In the genomic region with DNA sequence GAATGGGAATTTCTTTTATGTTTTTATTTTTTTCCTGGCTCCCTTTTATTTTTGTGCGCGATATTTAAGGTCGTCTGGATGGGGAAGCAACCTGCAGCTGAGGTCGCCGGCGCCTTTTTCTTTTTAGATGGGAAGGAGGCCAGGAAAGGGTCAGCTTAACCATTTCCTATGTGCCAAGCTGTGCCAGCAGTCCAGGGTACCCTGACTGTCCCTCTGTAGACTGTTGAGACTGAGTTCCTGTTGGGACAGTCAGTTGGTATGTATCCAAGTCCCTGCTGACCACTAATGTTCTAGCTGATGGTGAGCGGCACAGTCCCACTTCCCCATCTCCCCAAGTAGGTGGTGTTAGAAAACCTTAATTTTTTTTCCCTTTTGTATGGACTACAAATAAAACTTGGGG, we compare ENCODE assay signal across 21 cellular contexts. TPM values are rescaled to one million over a fixed set of nuclear protein-coding genes. Genes with fewer than 3 reads are reported as not detected.
"Had no signal": no experiment of that assay in that cellular context is flagged by ENCODE, and none has a peak within 500 bp of the region (broad histone marks: within the 10 kb centered on the region; RNA-seq: fewer than 3 reads in every experiment).

No MANE protein-coding gene starts in this region.

- H3K9me3 ChIP-seq: adrenal gland, right lobe of liver, SK-N-SH, thyroid gland had no signal

- ATAC-seq: activated CD8-positive, alpha-beta T cell treated with anti-CD3 and anti-CD28 coated beads for 36 hours; activated naive CD4-positive, alpha-beta T cell treated with anti-CD3 and anti-CD28 coated beads, Interleukin-2, amount 50 U/mL, for 72 hours; left lobe of liver; naive thymus-derived CD4-positive, alpha-beta T cell had no signal

- H3K27ac ChIP-seq: adrenal gland, neural progenitor cell, right lobe of liver, thyroid gland had no signal

- H3K4me3 Mint-ChIP-seq: activated CD8-positive, alpha-beta T cell treated with anti-CD3 and anti-CD28 coated beads for 36 hours; memory B cell; neural progenitor cell had no signal

- H3K27me3 Mint-ChIP-seq: activated CD8-positive, alpha-beta T cell treated with anti-CD3 and anti-CD28 coated beads for 36 hours; memory B cell; naive thymus-derived CD4-positive, alpha-beta T cell had no signal

- H3K4me1 ChIP-seq: neural progenitor cell had no signal

- H3K27ac Mint-ChIP-seq: neural progenitor cell had no signal

- H3K4me3 ChIP-seq: adrenal gland, neural progenitor cell, right lobe of liver, thyroid gland had no signal

- H2AFZ ChIP-seq: neural progenitor cell had no signal

- H3K27me3 ChIP-seq: adrenal gland, neural progenitor cell, right lobe of liver, thyroid gland had no signal

- FAIRE-seq: kidney, urothelium cell line had no signal

- DNase-seq: activated CD4-positive, alpha-beta T cell treated with anti-CD3 and anti-CD28 coated beads for 48 hours; activated CD4-positive, CD25-positive, alpha-beta regulatory T cell; activated CD8-positive, alpha-beta T cell treated with anti-CD3 and anti-CD28 coated beads for 36 hours; activated effector memory CD4-positive, alpha-beta T cell treated with anti-CD3 and anti-CD28 coated beads, Interleukin-2, amount 50 U/mL, for 16 hours; activated T-cell treated with anti-CD3 and anti-CD28 coated beads, Interleukin-2, amount 50 U/mL, for 48 hours; foreskin melanocyte; kidney; naive thymus-derived CD4-positive, alpha-beta T cell; right lobe of liver; SK-N-SH; stimulated activated CD4-positive, alpha-beta T cell treated with anti-CD3 and anti-CD28 coated beads, Interleukin-4, amount 100 ng/mL, for 24 hours; stimulated activated naive CD4-positive, alpha-beta T cell; T-helper 1 cell; T1000; thyroid gland had no signal

- H3K9me3 Mint-ChIP-seq: activated CD8-positive, alpha-beta T cell treated with anti-CD3 and anti-CD28 coated beads for 36 hours; activated naive CD4-positive, alpha-beta T cell treated with anti-CD3 and anti-CD28 coated beads, Interleukin-2, amount 50 U/mL, for 72 hours; memory B cell; neural progenitor cell had no signal

- H3K9ac ChIP-seq: neural progenitor cell, SK-N-SH had no signal

- H3K4me2 ChIP-seq: neural progenitor cell, SK-N-SH had no signal

RNA-seq across cellular contexts. Expression of gene CCDC87, which starts 34.1 kb away (rescaled TPM):
- polyA plus RNA-seq: naive thymus-derived CD4-positive, alpha-beta T cell had no signal
